ENCODE assay signal across 9 cellular contexts in the genomic region with DNA sequence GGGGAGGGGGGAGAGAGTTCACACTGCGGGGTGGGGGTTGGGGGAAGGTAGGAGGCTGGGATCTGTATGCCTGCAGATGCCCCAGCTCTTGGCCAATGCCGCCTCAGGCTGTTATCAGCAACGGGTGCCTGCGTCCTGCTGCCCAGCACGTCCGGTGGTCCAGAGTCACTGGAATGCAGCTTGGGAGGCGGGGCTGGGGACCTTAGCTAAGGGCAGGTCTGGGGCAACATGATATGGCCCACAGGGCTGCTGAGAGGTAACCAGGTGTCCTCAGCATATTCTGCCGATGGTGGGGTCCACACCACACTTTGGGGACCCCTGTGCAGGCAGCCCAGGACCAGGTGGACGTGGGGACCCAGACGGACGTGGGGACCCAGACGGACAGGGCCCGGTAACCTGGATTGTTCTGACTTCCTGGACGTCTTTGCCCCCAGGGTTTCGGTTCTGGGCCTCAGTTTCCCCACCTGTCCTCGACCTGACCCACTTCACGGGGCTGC. TPM values are rescaled to one million over a fixed set of nuclear protein-coding genes. Genes with fewer than 3 reads are reported as not detected.
A peak's percentile ranks its signal among the peaks of the same experiment; 100 is the strongest.
DNase-seq lines count a peak whose midpoint lies in the region; ATAC-seq and FAIRE-seq lines count a peak whose summit lies in the region.
"Had no signal": no experiment of that assay in that cellular context is flagged by ENCODE, and none has a peak within 500 bp of the region (broad histone marks: within the 10 kb centered on the region; RNA-seq: fewer than 3 reads in every experiment).

No MANE protein-coding gene starts in this region.

- peak overlapping the region; percentile 54 for H3K4me3 ChIP-seq in CD8-positive, alpha-beta memory T cell (ENCODE audit: low read length)
- peak overlapping the region; percentile 98 for H3K4me3 ChIP-seq in naive thymus-derived CD4-positive, alpha-beta T cell (ENCODE audit: low read length)

- no peaks in the 10 kb centered on the region for H3K27me3 ChIP-seq in CD8-positive, alpha-beta memory T cell (ENCODE audit: insufficient read depth, low read length, poor library complexity, severe bottlenecking)
- H3K27me3 ChIP-seq in naive thymus-derived CD4-positive, alpha-beta T cell (ENCODE audit: control insufficient read depth in 2 of 2, insufficient read depth in 2 of 2, low read length in 2 of 2) = no peaks in the 10 kb centered on the region

- peaks cover 8 to 34% (median 9%) of the 10 kb centered on the region in 3 donors for H3K36me3 Mint-ChIP-seq in CD8-positive, alpha-beta memory T cell
- peaks cover 23% of the 10 kb centered on the region for H3K36me3 Mint-ChIP-seq in activated naive CD8-positive, alpha-beta T cell treated with anti-CD3 and anti-CD28 coated beads, Interleukin-2, amount 10 ng/mL, durations not matched to agents 7 days and 5 days
- peaks cover 5 to 24% (median 10%) of the 10 kb centered on the region in 5 donors for H3K36me3 Mint-ChIP-seq in naive thymus-derived CD4-positive, alpha-beta T cell

- peaks cover 45% of the 10 kb centered on the region for H3K4me1 ChIP-seq in CD8-positive, alpha-beta memory T cell (ENCODE audit: insufficient read depth, low read length)
- peaks cover 40 to 46% of the 10 kb centered on the region in 2 donors for H3K4me1 ChIP-seq in naive thymus-derived CD4-positive, alpha-beta T cell (ENCODE audit: control insufficient read depth in 2 of 2, insufficient read depth in 2 of 2, low read length in 2 of 2)

- H3K4me3 Mint-ChIP-seq in CD8-positive, alpha-beta memory T cell = peak overlapping the region in 6 of 7 donors; percentile 29 to 100 (median 82)
- peak overlapping the region; percentile 69 for H3K4me3 Mint-ChIP-seq in activated naive CD8-positive, alpha-beta T cell treated with anti-CD3 and anti-CD28 coated beads, Interleukin-2, amount 10 ng/mL, durations not matched to agents 7 days and 5 days
- peak overlapping the region; percentile 18 to 99 (median 90) for H3K4me3 Mint-ChIP-seq in naive thymus-derived CD4-positive, alpha-beta T cell

- no peaks in the 10 kb centered on the region for H3K27me3 Mint-ChIP-seq in CD8-positive, alpha-beta memory T cell
- H3K27me3 Mint-ChIP-seq in activated naive CD8-positive, alpha-beta T cell treated with anti-CD3 and anti-CD28 coated beads, Interleukin-2, amount 10 ng/mL, durations not matched to agents 7 days and 5 days = no peaks in the 10 kb centered on the region
- H3K27me3 Mint-ChIP-seq in naive thymus-derived CD4-positive, alpha-beta T cell = no peaks in the 10 kb centered on the region

- peak overlapping the region; percentile 90 for H3K27ac ChIP-seq in CD8-positive, alpha-beta memory T cell (ENCODE audit: low read depth, low read length)
- peak overlapping the region; percentile 99 for H3K27ac ChIP-seq in naive thymus-derived CD4-positive, alpha-beta T cell (ENCODE audit: low read depth, low read length)

- H3K9me3 Mint-ChIP-seq in CD8-positive, alpha-beta memory T cell = no peaks in the 10 kb centered on the region
- no peaks in the 10 kb centered on the region for H3K9me3 Mint-ChIP-seq in activated naive CD8-positive, alpha-beta T cell treated with anti-CD3 and anti-CD28 coated beads, Interleukin-2, amount 10 ng/mL, durations not matched to agents 7 days and 5 days
- peaks cover 0 to 2% (median 0%) of the 10 kb centered on the region in 11 donors for H3K9me3 Mint-ChIP-seq in naive thymus-derived CD4-positive, alpha-beta T cell

- peak overlapping the region in 5 of 8 donors; percentile 66 to 100 (median 85) for H3K27ac Mint-ChIP-seq in CD8-positive, alpha-beta memory T cell
- H3K27ac Mint-ChIP-seq in activated naive CD8-positive, alpha-beta T cell treated with anti-CD3 and anti-CD28 coated beads, Interleukin-2, amount 10 ng/mL, durations not matched to agents 7 days and 5 days = peak overlapping the region; percentile 79
- peak overlapping the region in 8 of 9 donors; percentile 22 to 92 (median 68) for H3K27ac Mint-ChIP-seq in naive thymus-derived CD4-positive, alpha-beta T cell

- CTCF ChIA-PET in CD8-positive, alpha-beta memory T cell (lab: Charles Lee) = interaction anchor here (0.7 to 5.6 kb wide), 10 partner anchors 9 to 128 kb away, joined by 3 to 264 read pairs (median 10); partner anchors contain the start of genes ABCA7 and CNN2
- CTCF ChIA-PET in naive thymus-derived CD4-positive, alpha-beta T cell (lab: Charles Lee) = interaction anchor here (0.6 to 5.7 kb wide), 5 partner anchors 10 to 209 kb away, joined by 3 to 68 read pairs (median 4); no protein-coding TSS in a partner anchor

- intact Hi-C loops in naive thymus-derived CD4-positive, alpha-beta T cell (cut with micrococcal nuclease) = loop anchor here (2.0 to 5.0 kb wide), 6 partner anchors 25 to 204 kb away; partner anchors contain the start of genes ABCA7 (in 1 of the 2), ATP5F1D (in 1 of the 2), CNN2 (in 1 of the 2) and GPX4 (in 1 of the 2)

- ATAC-seq in activated naive CD8-positive, alpha-beta T cell treated with anti-CD3 and anti-CD28 coated beads, Interleukin-2, amount 10 ng/mL, durations not matched to agents 7 days and 5 days (ENCODE audit: low read depth) = no peak
- no peak for ATAC-seq in naive thymus-derived CD4-positive, alpha-beta T cell
- no peak for ATAC-seq in HG03378 (IDR thresholded peaks at IDR 0.05; ENCODE audit: unreplicated experiment)

- H3K9me3 ChIP-seq in CD8-positive, alpha-beta memory T cell (ENCODE audit: low read length) = no peaks in the 10 kb centered on the region
- no peaks in the 10 kb centered on the region for H3K9me3 ChIP-seq in naive thymus-derived CD4-positive, alpha-beta T cell (ENCODE audit: control insufficient read depth in 2 of 3, low read length in 3 of 3)

- POLR2A ChIA-PET in CD8-positive, alpha-beta memory T cell (lab: Charles Lee) = interaction anchor here (1.0 to 17.4 kb wide), 13 partner anchors 8 to 203 kb away, joined by 3 to 737 read pairs (median 14); partner anchors contain the start of genes ABCA7, CIRBP, CNN2 and GPX4
- POLR2A ChIA-PET in activated naive CD8-positive, alpha-beta T cell treated with anti-CD3 and anti-CD28 coated beads, Interleukin-2, amount 10 ng/mL, durations not matched to agents 7 days and 5 days (lab: Charles Lee) = interaction anchor here (0.5 to 19.6 kb wide), 15 partner anchors 9 to 207 kb away, joined by 3 to 644 read pairs (median 10); partner anchors contain the start of genes ABCA7, CNN2, GPX4 and RNU6-2
- POLR2A ChIA-PET in naive thymus-derived CD4-positive, alpha-beta T cell (lab: Charles Lee) = interaction anchor here (1.2 to 37.6 kb wide), 12 partner anchors 9 to 203 kb away, joined by 3 to 2022 read pairs (median 26); partner anchors contain the start of genes ABCA7, CIRBP, CNN2 and GPX4

- peaks cover 21 to 54% (median 37%) of the 10 kb centered on the region in 3 donors for H3K4me1 Mint-ChIP-seq in CD8-positive, alpha-beta memory T cell
- peaks cover 22% of the 10 kb centered on the region for H3K4me1 Mint-ChIP-seq in activated naive CD8-positive, alpha-beta T cell treated with anti-CD3 and anti-CD28 coated beads, Interleukin-2, amount 10 ng/mL, durations not matched to agents 7 days and 5 days
- H3K4me1 Mint-ChIP-seq in naive thymus-derived CD4-positive, alpha-beta T cell = peaks cover 20 to 44% (median 35%) of the 10 kb centered on the region in 7 donors

- DNase-seq in CD8-positive, alpha-beta memory T cell = peak in 1 of 5 donors; percentile 53
- DNase-seq in HTR-8/SVneo (ENCODE audit: insufficient read length, low spot score) (peak; percentile 48), NCI-H748 treated with DMSO at 0.1 percent for 48 hours (lab: John Stamatoyannopoulos, UW) (no peak), NCI-H748 (lab: John Stamatoyannopoulos, UW; ENCODE audit: unreplicated experiment) (no peak), NCI-H82 (lab: John Stamatoyannopoulos, UW) (no peak)
- peak; percentile 42 for DNase-seq in activated naive CD8-positive, alpha-beta T cell treated with anti-CD3 and anti-CD28 coated beads, Interleukin-2, amount 10 ng/mL, durations not matched to agents 7 days and 5 days
- DNase-seq in naive thymus-derived CD4-positive, alpha-beta T cell = peak in 3 of 9 donors; percentile 14 to 36 (median 18)
- DNase-seq: NCI-H2107 had no signal

- peaks cover 8% of the 10 kb centered on the region for H3K36me3 ChIP-seq in CD8-positive, alpha-beta memory T cell (ENCODE audit: insufficient read depth, low read length)
- H3K36me3 ChIP-seq in naive thymus-derived CD4-positive, alpha-beta T cell (ENCODE audit: control insufficient read depth in 2 of 3, insufficient read depth in 3 of 3, low read length in 3 of 3) = peaks cover 0 to 37% (median 11%) of the 10 kb centered on the region in 3 experiments

- FAIRE-seq in HTR-8/SVneo (lab: Jason Lieb, UNC) = no peak

RNA-seq across cellular contexts. Expression of gene ARHGAP45, which starts 0.7 kb away (rescaled TPM):
- 100 to 1,000 TPM; 212 to 220 TPM for total RNA-seq in CD8-positive, alpha-beta memory T cell
- polyA plus RNA-seq in CD8-positive, alpha-beta memory T cell = 478 TPM
- total RNA-seq in activated naive CD8-positive, alpha-beta T cell treated with anti-CD3 and anti-CD28 coated beads, Interleukin-2, amount 10 ng/mL, durations not matched to agents 7 days and 5 days = 100 to 1,000 TPM; 576 to 581 TPM
- 1,000 to 10,000 TPM in 1 of 5 experiments, 100 to 1,000 TPM in 4; 467 to 1,030 (median 779) TPM for total RNA-seq in naive thymus-derived CD4-positive, alpha-beta T cell
- 100 to 1,000 TPM; 305 to 880 TPM for polyA plus RNA-seq in naive thymus-derived CD4-positive, alpha-beta T cell

RNA-seq across cellular contexts. Expression of gene ABCA7, which starts 26.4 kb away (rescaled TPM):
- 10 to 100 TPM; 33.8 to 39.5 TPM for total RNA-seq in CD8-positive, alpha-beta memory T cell
- 14.1 TPM for polyA plus RNA-seq in CD8-positive, alpha-beta memory T cell
- total RNA-seq in activated naive CD8-positive, alpha-beta T cell treated with anti-CD3 and anti-CD28 coated beads, Interleukin-2, amount 10 ng/mL, durations not matched to agents 7 days and 5 days = 100 to 1,000 TPM; 145 to 146 TPM
- total RNA-seq in naive thymus-derived CD4-positive, alpha-beta T cell = 100 to 1,000 TPM in 4 of 5 experiments, 10 to 100 TPM in 1; 57.8 to 323 (median 155) TPM
- 10 to 100 TPM in 1 of 2 donors, 1 to 10 TPM in 1; 6.6 to 25.5 TPM for polyA plus RNA-seq in naive thymus-derived CD4-positive, alpha-beta T cell

RNA-seq across cellular contexts. Expression of gene POLR2E, which starts 28.9 kb away (rescaled TPM):
- 100 to 1,000 TPM; 270 to 278 TPM for total RNA-seq in CD8-positive, alpha-beta memory T cell
- polyA plus RNA-seq in CD8-positive, alpha-beta memory T cell = 249 TPM
- total RNA-seq in activated naive CD8-positive, alpha-beta T cell treated with anti-CD3 and anti-CD28 coated beads, Interleukin-2, amount 10 ng/mL, durations not matched to agents 7 days and 5 days = 100 to 1,000 TPM; 142 to 163 TPM
- 100 to 1,000 TPM in 1 of 5 experiments, 10 to 100 TPM in 4; 75.3 to 157 (median 82.1) TPM for total RNA-seq in naive thymus-derived CD4-positive, alpha-beta T cell
- polyA plus RNA-seq in naive thymus-derived CD4-positive, alpha-beta T cell = 100 to 1,000 TPM; 136 to 179 TPM

RNA-seq across cellular contexts. Expression of gene GPX4, which starts 37.5 kb away (rescaled TPM):
- 100 to 1,000 TPM; 222 TPM for total RNA-seq in CD8-positive, alpha-beta memory T cell
- 373 TPM for polyA plus RNA-seq in CD8-positive, alpha-beta memory T cell
- total RNA-seq in activated naive CD8-positive, alpha-beta T cell treated with anti-CD3 and anti-CD28 coated beads, Interleukin-2, amount 10 ng/mL, durations not matched to agents 7 days and 5 days = 100 to 1,000 TPM; 194 to 206 TPM
- total RNA-seq in naive thymus-derived CD4-positive, alpha-beta T cell = 100 to 1,000 TPM; 122 to 235 (median 194) TPM
- 100 to 1,000 TPM; 417 to 522 TPM for polyA plus RNA-seq in naive thymus-derived CD4-positive, alpha-beta T cell

RNA-seq across cellular contexts. Expression of gene CNN2, which starts 39.9 kb away (rescaled TPM):
- total RNA-seq in CD8-positive, alpha-beta memory T cell = 10 to 100 TPM; 78.1 to 78.9 TPM
- polyA plus RNA-seq in CD8-positive, alpha-beta memory T cell = 792 TPM
- total RNA-seq in activated naive CD8-positive, alpha-beta T cell treated with anti-CD3 and anti-CD28 coated beads, Interleukin-2, amount 10 ng/mL, durations not matched to agents 7 days and 5 days = 100 to 1,000 TPM; 340 to 353 TPM
- 100 to 1,000 TPM; 234 to 440 (median 240) TPM for total RNA-seq in naive thymus-derived CD4-positive, alpha-beta T cell
- polyA plus RNA-seq in naive thymus-derived CD4-positive, alpha-beta T cell = 100 to 1,000 TPM; 401 to 704 TPM

Comparison
In these comparisons a context has a peak if more than half of its experiments do, and no peak if none do; other contexts are left out.
1. DNase-seq: peak in HTR-8/SVneo (single experiment) and activated naive CD8-positive, alpha-beta T cell treated with anti-CD3 and anti-CD28 coated beads, Interleukin-2, amount 10 ng/mL, durations not matched to agents 7 days and 5 days (single experiment); none in NCI-H748 treated with DMSO at 0.1 percent for 48 hours (single experiment), NCI-H748 (single experiment) and NCI-H82 (single experiment).
2. Peak in every context shown above with its lines, with median percentiles within 50 percentile points of each other: H3K27ac Mint-ChIP-seq and H3K4me3 Mint-ChIP-seq.